ENCODE assay signal across 8 cellular contexts in genomic region chr2:64636105-64636873, GRCh38. TPM values are rescaled to one million over a fixed set of nuclear protein-coding genes. Genes with fewer than 3 reads are reported as not detected.
DNase-seq lines count a peak whose midpoint lies in the region; ATAC-seq and FAIRE-seq lines count a peak whose summit lies in the region.

No MANE protein-coding gene starts in this region.

- no peaks in the 10 kb centered on the region for H3K27me3 ChIP-seq in H7 (ENCODE audit: control insufficient read depth, insufficient read depth, low read length)
- no peaks in the 10 kb centered on the region for H3K27me3 ChIP-seq in mesenchymal stem cell (ENCODE audit: control insufficient read depth in 1 of 2, insufficient read depth in 1 of 2, low read length in 2 of 2)

- no peak for FAIRE-seq in frontal cortex (lab: Jason Lieb, UNC)

- no peak overlapping the region for H2BK15ac ChIP-seq in mesenchymal stem cell (ENCODE audit: low read depth, poor library complexity, severe bottlenecking)

- 0 out of 2 replicates have a peak, but pooled peaks cover 1% of the 10 kb centered on the region for H3K36me3 ChIP-seq in H7 (replicated peaks; ENCODE audit: control insufficient read depth, insufficient read depth, low read length)
- peaks cover 24 to 84% of the 10 kb centered on the region in 2 experiments for H3K36me3 ChIP-seq in mesenchymal stem cell (ENCODE audit: control insufficient read depth in 1 of 2, insufficient read depth in 2 of 2, low read depth in 1 of 2, low read length in 2 of 2)

- no peak overlapping the region for H2BK5ac ChIP-seq in mesenchymal stem cell (ENCODE audit: low read depth, low read length, poor library complexity, severe bottlenecking)

- H3K4me3 ChIP-seq in H7 (ENCODE audit: insufficient read depth, low read depth, low read length) (no peak overlapping the region), mesenchymal stem cell (ENCODE audit: insufficient read depth in 1 of 2, low read depth in 1 of 2, low read length in 2 of 2) (no peak overlapping the region)

- no peak overlapping the region for H3K27ac ChIP-seq in mesenchymal stem cell (ENCODE audit: low read length, poor library complexity, severe bottlenecking)

- no peak overlapping the region for H2BK120ac ChIP-seq in mesenchymal stem cell (ENCODE audit: low read depth, low read length)

- no peak overlapping the region for H3K14ac ChIP-seq in mesenchymal stem cell (ENCODE audit: low read length in 2 of 2)

- no peak overlapping the region for H3K4me2 ChIP-seq in mesenchymal stem cell (ENCODE audit: low read length, poor library complexity, severe bottlenecking)

- H2BK12ac ChIP-seq in mesenchymal stem cell (ENCODE audit: low read length in 2 of 2) = peak overlapping the region in 1 of 2 experiments; percentile 32

- H3K4me1 ChIP-seq in mesenchymal stem cell (ENCODE audit: control insufficient read depth, insufficient read depth, low read depth, low read length) = peaks cover 12% of the 10 kb centered on the region

- peak overlapping the region; percentile 80 for H4K8ac ChIP-seq in mesenchymal stem cell (ENCODE audit: low read length)

- H3K4ac ChIP-seq in mesenchymal stem cell (ENCODE audit: low read depth in 1 of 2, low read length in 2 of 2) = no peak overlapping the region

- no peak overlapping the region for H4K91ac ChIP-seq in mesenchymal stem cell (ENCODE audit: low read length)

- ATAC-seq in GM18511 (IDR thresholded peaks at IDR 0.05; ENCODE audit: unreplicated experiment) (peak; percentile 78), HG03196 (IDR thresholded peaks at IDR 0.05; ENCODE audit: unreplicated experiment) (no peak)

- peaks cover 24% of the 10 kb centered on the region for H3K79me1 ChIP-seq in mesenchymal stem cell (replicated peaks; ENCODE audit: low read length, poor library complexity, severe bottlenecking)

- H2AFZ ChIP-seq in mesenchymal stem cell (ENCODE audit: low read depth, low read length) = no peak overlapping the region

- 88% methylated on average over 32 of the region's 36 CpGs for WGBS in mesenchymal stem cell

- no peak overlapping the region for H3K18ac ChIP-seq in mesenchymal stem cell (ENCODE audit: low read depth in 1 of 2, low read length in 2 of 2)

- no peak overlapping the region for H3K23ac ChIP-seq in mesenchymal stem cell (ENCODE audit: low read length in 2 of 2)

- no peak overlapping the region for H2AK5ac ChIP-seq in mesenchymal stem cell (ENCODE audit: low read length, severe bottlenecking)

- H3K9ac ChIP-seq in mesenchymal stem cell (ENCODE audit: low read length) = no peak overlapping the region

- DNase-seq in H7 = peak; percentile 72
- DNase-seq in NOMO-1 treated with dmso at 0.1 percent for 144 hours (lab: John Stamatoyannopoulos, UW; ENCODE audit: unreplicated experiment) = peak; percentile 86
- DNase-seq in mesenchymal stem cell = no peak
- no peak for DNase-seq in GM03348 (ENCODE audit: low spot score)
- no peak for DNase-seq in frontal cortex (ENCODE audit: low spot score in 2 of 2)
- no peak for DNase-seq in NCI-H1048 (lab: John Stamatoyannopoulos, UW)

- H3K9me3 ChIP-seq in mesenchymal stem cell (ENCODE audit: control insufficient read depth, low read length) = no peaks in the 10 kb centered on the region

RNA-seq across cellular contexts. Expression of gene SERTAD2, which starts 17.4 kb away (rescaled TPM):
- total RNA-seq in H7 (2014; rRNA removed; shearing (Covaris generic)) = 4.0 and 4.4 TPM in 2 replicates
- polyA plus RNA-seq in mesenchymal stem cell (2013, experiment 1 of 2) = 18.5 TPM
- polyA plus RNA-seq in mesenchymal stem cell (2013, experiment 2 of 2) = 16.0 TPM
- 3.7 TPM for total RNA-seq in frontal cortex

Comparison
In these comparisons a context has a peak if more than half of its experiments do, and no peak if none do; other contexts are left out.
1. DNase-seq: peak in H7 (single experiment) and NOMO-1 treated with dmso at 0.1 percent for 144 hours (single experiment); none in mesenchymal stem cell (single experiment), GM03348 (single experiment), frontal cortex (0 of 2) and NCI-H1048 (single experiment).